1 cellular context compared by ENCODE assay signal in the genomic region with DNA sequence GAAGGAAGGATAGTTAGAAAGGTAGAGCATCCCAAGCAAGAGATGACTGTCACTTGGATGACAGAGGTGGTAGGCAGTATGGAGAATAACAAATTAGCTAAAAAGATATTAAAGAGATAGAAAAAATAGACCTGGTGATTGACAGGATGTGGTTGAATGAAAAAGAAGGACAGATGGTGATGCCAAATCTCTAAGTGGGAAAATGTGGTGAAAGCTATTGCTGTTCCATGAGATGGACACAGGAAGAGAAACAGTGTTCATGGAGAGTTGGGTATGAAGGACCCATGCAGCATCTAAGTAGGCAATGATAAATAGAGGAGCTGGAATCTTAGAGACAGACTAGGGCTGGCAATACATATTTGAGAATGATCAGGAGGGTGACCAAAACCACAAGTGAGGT.
TF ChIP-seq lines count a peak whose summit lies in the region.

No MANE protein-coding gene starts in this region.

TF ChIP-seq in IMR-90, 13 proteins besides CTCF, POLR2A, EP300 and RAD21:
- TF ChIP-seq CHD1 (IDR thresholded peaks at IDR 0.05; ENCODE audit: low read depth, low read length) (no peak), RFX5 (IDR thresholded peaks at IDR 0.05; ENCODE audit: low read depth, low read length) (no peak), MAZ (IDR thresholded peaks at IDR 0.05; ENCODE audit: borderline replicate concordance, low read depth, low read length) (no peak), FOS (IDR thresholded peaks at IDR 0.05; ENCODE audit: low read depth, low read length) (no peak), MXI1 (IDR thresholded peaks at IDR 0.05; ENCODE audit: borderline replicate concordance, low read depth, low read length) (no peak), CEBPB (IDR thresholded peaks at IDR 0.05; ENCODE audit: low read depth, low read length) (no peak), MAFK (IDR thresholded peaks at IDR 0.05; ENCODE audit: low read depth, low read length) (no peak)
- TF ChIP-seq, protein P1, sequence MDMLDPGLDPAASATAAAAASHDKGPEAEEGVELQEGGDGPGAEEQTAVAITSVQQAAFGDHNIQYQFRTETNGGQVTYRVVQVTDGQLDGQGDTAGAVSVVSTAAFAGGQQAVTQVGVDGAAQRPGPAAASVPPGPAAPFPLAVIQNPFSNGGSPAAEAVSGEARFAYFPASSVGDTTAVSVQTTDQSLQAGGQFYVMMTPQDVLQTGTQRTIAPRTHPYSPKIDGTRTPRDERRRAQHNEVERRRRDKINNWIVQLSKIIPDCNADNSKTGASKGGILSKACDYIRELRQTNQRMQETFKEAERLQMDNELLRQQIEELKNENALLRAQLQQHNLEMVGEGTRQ (IDR thresholded peaks at IDR 0.05; ENCODE audit: low read depth, low read length) = no peak
- TF ChIP-seq, protein P2, sequence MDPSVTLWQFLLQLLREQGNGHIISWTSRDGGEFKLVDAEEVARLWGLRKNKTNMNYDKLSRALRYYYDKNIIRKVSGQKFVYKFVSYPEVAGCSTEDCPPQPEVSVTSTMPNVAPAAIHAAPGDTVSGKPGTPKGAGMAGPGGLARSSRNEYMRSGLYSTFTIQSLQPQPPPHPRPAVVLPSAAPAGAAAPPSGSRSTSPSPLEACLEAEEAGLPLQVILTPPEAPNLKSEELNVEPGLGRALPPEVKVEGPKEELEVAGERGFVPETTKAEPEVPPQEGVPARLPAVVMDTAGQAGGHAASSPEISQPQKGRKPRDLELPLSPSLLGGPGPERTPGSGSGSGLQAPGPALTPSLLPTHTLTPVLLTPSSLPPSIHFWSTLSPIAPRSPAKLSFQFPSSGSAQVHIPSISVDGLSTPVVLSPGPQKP (IDR thresholded peaks at IDR 0.05; ENCODE audit: borderline replicate concordance, low read depth, low read length) = no peak
